1 cellular context compared by ENCODE assay signal in the genomic region with DNA sequence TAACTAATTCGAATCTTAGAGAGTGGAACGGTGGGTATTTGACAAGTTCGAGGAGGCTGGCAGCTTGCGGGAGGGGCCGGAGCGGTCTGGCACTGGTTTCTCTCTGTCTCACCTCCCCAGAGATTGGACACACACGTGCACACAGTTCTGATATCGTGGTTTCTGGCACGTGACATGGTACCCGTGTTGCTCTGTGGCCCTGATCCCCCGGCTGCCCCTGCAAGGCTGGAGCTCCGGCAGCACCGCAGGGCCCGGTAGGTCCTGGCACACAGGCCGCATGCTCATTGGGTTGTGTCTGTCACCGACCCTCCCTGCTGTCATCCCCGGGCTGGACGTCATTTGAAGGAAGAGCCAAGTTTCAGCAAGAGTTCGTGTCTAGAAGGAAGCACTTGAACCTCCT.
TF ChIP-seq lines count a peak whose summit lies in the region.

No MANE protein-coding gene starts in this region.

TF ChIP-seq in HEK293T, 16 proteins besides CTCF, POLR2A, EP300 and RAD21 (continued from another document):
- TF ChIP-seq ARNT (IDR thresholded peaks at IDR 0.05) (no peak), FOXK2 (IDR thresholded peaks at IDR 0.05) (no peak), ZNF384 (IDR thresholded peaks at IDR 0.05) (no peak)
